ENCODE assay signal across 12 cellular contexts in the genomic region with DNA sequence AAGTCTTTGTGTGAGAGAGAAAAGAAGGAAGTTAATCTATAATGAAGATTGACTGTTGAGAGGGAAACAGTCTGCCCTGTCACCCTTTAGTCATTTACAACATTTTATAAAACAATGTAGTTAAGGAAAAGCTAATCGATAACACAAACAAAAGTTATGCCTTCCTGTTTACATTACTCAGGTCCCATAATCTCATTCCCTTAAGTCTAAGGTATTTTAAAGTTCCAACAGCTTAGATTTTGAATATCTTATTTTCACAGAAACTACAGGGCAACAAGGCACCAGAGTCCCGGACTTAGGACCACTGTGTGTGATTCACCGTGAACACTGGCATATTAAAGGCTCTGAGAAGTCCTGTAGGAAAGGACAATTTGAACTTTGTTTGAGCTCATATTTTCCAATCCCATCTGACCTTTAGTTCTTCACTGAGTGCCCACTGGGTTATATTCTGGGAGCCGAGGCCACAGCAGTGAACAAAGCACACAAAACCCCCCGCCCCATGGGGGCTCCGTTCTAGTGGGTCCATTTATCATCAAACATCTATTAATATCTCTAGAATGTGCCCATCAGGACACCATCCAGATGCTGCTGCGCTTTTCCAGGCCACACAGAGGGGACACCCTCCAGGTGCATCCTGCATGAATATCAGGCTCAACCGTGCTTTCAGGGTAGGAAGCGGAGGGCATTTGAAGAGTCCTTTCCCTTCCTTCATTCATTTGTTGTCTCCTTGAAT. TPM values are rescaled to one million over a fixed set of nuclear protein-coding genes. Genes with fewer than 3 reads are reported as not detected.
"Had no signal": no experiment of that assay in that cellular context is flagged by ENCODE, and none has a peak within 500 bp of the region (broad histone marks: within the 10 kb centered on the region; RNA-seq: fewer than 3 reads in every experiment).

No MANE protein-coding gene starts in this region.

RNA-seq across cellular contexts. Expression of a gene that starts 3.4 kb away (rescaled TPM):
- total RNA-seq: activated CD4-positive, alpha-beta T cell treated with anti-CD3 and anti-CD28 coated beads, Interleukin-2, amount 10 ng/mL, durations not matched to agents 7 days and 5 days; activated CD8-positive, alpha-beta T cell treated with anti-CD3 and anti-CD28 coated beads, Interleukin-2, amount 10 ng/mL, durations not matched to agents 7 days and 5 days; activated naive CD8-positive, alpha-beta T cell treated with anti-CD3 and anti-CD28 coated beads, Interleukin-2, amount 10 ng/mL, durations not matched to agents 7 days and 5 days; activated T-helper 2 cell treated with anti-CD3 and anti-CD28 coated beads, Interferon-gamma antibody, Interleukin-2, Interleukin-4, amounts not matched to agents 10 μg/mL and 5 μg/mL and 100 μg/mL, durations not matched to agents 14 hours and 24 hours and 36 hours; cardiac septum; esophagus squamous epithelium; fibroblast of villous mesenchyme; left ventricle myocardium inferior; neural crest cell; prostate gland; smooth muscle cell; temporal lobe had no signal
- polyA plus RNA-seq: smooth muscle cell had no signal

RNA-seq across cellular contexts. Expression of a gene that starts 21.2 kb away (rescaled TPM):
- total RNA-seq: activated CD4-positive, alpha-beta T cell treated with anti-CD3 and anti-CD28 coated beads, Interleukin-2, amount 10 ng/mL, durations not matched to agents 7 days and 5 days; activated CD8-positive, alpha-beta T cell treated with anti-CD3 and anti-CD28 coated beads, Interleukin-2, amount 10 ng/mL, durations not matched to agents 7 days and 5 days; activated naive CD8-positive, alpha-beta T cell treated with anti-CD3 and anti-CD28 coated beads, Interleukin-2, amount 10 ng/mL, durations not matched to agents 7 days and 5 days; activated T-helper 2 cell treated with anti-CD3 and anti-CD28 coated beads, Interferon-gamma antibody, Interleukin-2, Interleukin-4, amounts not matched to agents 10 μg/mL and 5 μg/mL and 100 μg/mL, durations not matched to agents 14 hours and 24 hours and 36 hours; cardiac septum; esophagus squamous epithelium; fibroblast of villous mesenchyme; left ventricle myocardium inferior; neural crest cell; prostate gland; smooth muscle cell; temporal lobe had no signal
- polyA plus RNA-seq: smooth muscle cell had no signal
